ENCODE assay signal across 14 cellular contexts in the genomic region with DNA sequence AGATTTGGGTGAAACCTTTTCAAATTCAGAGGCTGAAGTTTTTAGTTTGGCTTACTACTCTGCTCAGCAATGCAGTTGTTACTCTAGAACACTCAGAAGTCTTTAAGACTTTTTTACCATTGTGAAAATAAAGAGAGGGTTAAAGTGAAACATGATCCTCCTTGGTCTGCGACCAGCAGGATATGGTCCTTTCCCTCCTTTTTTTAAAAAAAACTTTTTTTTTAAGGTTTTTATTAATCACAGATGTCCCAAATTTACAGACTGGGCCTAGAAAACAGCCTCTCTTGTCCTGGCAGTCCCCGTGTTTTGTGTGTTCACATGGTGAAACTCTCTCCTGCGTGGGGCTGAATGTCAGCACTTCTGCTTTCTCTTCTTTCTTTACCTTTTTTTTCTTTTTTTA.
DNase-seq lines count a peak whose midpoint lies in the region; ATAC-seq, FAIRE-seq and TF ChIP-seq lines count a peak whose summit lies in the region.
"Had no signal": no experiment of that assay in that cellular context is flagged by ENCODE, and none has a peak within 500 bp of the region (broad histone marks: within the 10 kb centered on the region; RNA-seq: fewer than 3 reads in every experiment).

No MANE protein-coding gene starts in this region.

- no peak for DNase-seq in H9
- peak; percentile 44 for DNase-seq in astrocyte (ENCODE audit: low read depth)
- no peak for DNase-seq in hepatocyte (ENCODE audit: low spot score)
- DNase-seq in ecto neural progenitor cell (ENCODE audit: low spot score), result no peak
- no peak for DNase-seq in AG08396 (ENCODE audit: low spot score)
- no peak for DNase-seq in mesendoderm
- no peak for DNase-seq in SKM-1 treated with dmso at 0.1 percent for 144 hours (lab: John Stamatoyannopoulos, UW; ENCODE audit: unreplicated experiment)
- DNase-seq: activated CD4-positive, alpha-beta T cell treated with anti-CD3 and anti-CD28 coated beads, Interleukin-2, amount 50 U/mL, for 48 hours; CD4-positive, CD25-positive, alpha-beta regulatory T cell; NCI-H1092 treated with DMSO at 0.1 percent for 48 hours; posterior cingulate gyrus had no signal

- H3K79me2 ChIP-seq in H9 (ENCODE audit: insufficient read depth, low read length) (no peaks in the 10 kb centered on the region), astrocyte (ENCODE audit: insufficient read depth, low read length) (peaks cover 97% of the 10 kb centered on the region), hepatocyte (peaks cover 15% of the 10 kb centered on the region), mesendoderm (ENCODE audit: control insufficient read depth, insufficient read depth, low read length) (no peaks in the 10 kb centered on the region)

- H2BK120ac ChIP-seq in H9 (ENCODE audit: low read depth, low read length, poor library complexity, severe bottlenecking) (no peak overlapping the region), mesendoderm (ENCODE audit: low read depth, low read length) (no peak overlapping the region)

- H3K9me3 Mint-ChIP-seq in H9, result peaks cover 9 to 12% of the 10 kb centered on the region in 2 experiments
- no peaks in the 10 kb centered on the region for H3K9me3 Mint-ChIP-seq in astrocyte (ENCODE audit: unreplicated experiment)
- H3K9me3 Mint-ChIP-seq in stimulated activated memory B cell treated with anti-CD40 and anti-IgM and Interleukin-4, amounts not matched to agents 10 μg/mL and 1 μg/mL and 100 μg/mL, for 72 hours, result no peaks in the 10 kb centered on the region

- H3K9me2 ChIP-seq in hepatocyte (replicated peaks; ENCODE audit: insufficient read depth), result no peaks in the 10 kb centered on the region

- H3K9ac ChIP-seq in H9 (ENCODE audit: extremely low read depth, insufficient read length, low read length) (no peak overlapping the region), astrocyte (ENCODE audit: low read length) (peak overlapping the region; percentile 38), mesendoderm (ENCODE audit: low read length) (no peak overlapping the region)

- TF ChIP-seq CTCF in H9 (conservative IDR thresholded peaks at IDR 0.05) (no peak), astrocyte (IDR thresholded peaks at IDR 0.05; ENCODE audit: insufficient read depth, low read depth, low read length) (no peak), hepatocyte (IDR thresholded peaks at IDR 0.05; ENCODE audit: poor library complexity) (no peak)

- no peaks in the 10 kb centered on the region for H4K20me1 ChIP-seq in H9 (ENCODE audit: control insufficient read depth, insufficient read depth, insufficient read length)
- H4K20me1 ChIP-seq in astrocyte (ENCODE audit: insufficient read depth, low read length), result peaks cover 56% of the 10 kb centered on the region
- no peaks in the 10 kb centered on the region for H4K20me1 ChIP-seq in hepatocyte (ENCODE audit: insufficient read depth, poor library complexity, severe bottlenecking)

- no peaks in the 10 kb centered on the region for H3K23me2 ChIP-seq in H9 (ENCODE audit: insufficient read length, low read depth, low read length, poor library complexity, severe bottlenecking)

- H3K4me1 ChIP-seq in H9 (ENCODE audit: insufficient read depth, low read length), result peaks cover 5% of the 10 kb centered on the region; the same call in 1 of the 2 replicates
- H3K4me1 ChIP-seq in astrocyte (ENCODE audit: insufficient read depth, low read length), result peaks cover 48% of the 10 kb centered on the region
- H3K4me1 ChIP-seq in hepatocyte (ENCODE audit: insufficient read depth), result peaks cover 42% of the 10 kb centered on the region
- no peaks in the 10 kb centered on the region for H3K4me1 ChIP-seq in mesendoderm (ENCODE audit: control insufficient read depth, low read depth, low read length)

- H3K56ac ChIP-seq in H9 (ENCODE audit: insufficient read length, low read depth, low read length) (no peak overlapping the region), mesendoderm (ENCODE audit: low read length) (no peak overlapping the region)

- H2BK20ac ChIP-seq in H9 (ENCODE audit: low read depth, low read length, poor library complexity, severe bottlenecking), result no peak overlapping the region

- H3K4me3 Mint-ChIP-seq in H9, result no peak overlapping the region
- H3K4me3 Mint-ChIP-seq in astrocyte (ENCODE audit: unreplicated experiment), result no peak overlapping the region
- no peak overlapping the region for H3K4me3 Mint-ChIP-seq in stimulated activated memory B cell treated with anti-CD40 and anti-IgM and Interleukin-4, amounts not matched to agents 10 μg/mL and 1 μg/mL and 100 μg/mL, for 72 hours
- H3K4me3 Mint-ChIP-seq: CD4-positive, CD25-positive, alpha-beta regulatory T cell had no signal

- no peak overlapping the region for H2BK15ac ChIP-seq in H9 (ENCODE audit: low read depth, low read length)
- no peak overlapping the region for H2BK15ac ChIP-seq in mesendoderm (replicated peaks; ENCODE audit: low read depth)

- H3K4me3 ChIP-seq in astrocyte (ENCODE audit: insufficient read depth, low read depth, low read length), result no peak overlapping the region
- H3K4me3 ChIP-seq in hepatocyte, result no peak overlapping the region
- no peak overlapping the region for H3K4me3 ChIP-seq in mesendoderm (ENCODE audit: low read length)

- H4K91ac ChIP-seq in H9 (ENCODE audit: insufficient read length, low read depth, low read length), result no peak overlapping the region

- H3K27me3 ChIP-seq in H9 (ENCODE audit: insufficient read depth, low read length) (no peaks in the 10 kb centered on the region), astrocyte (ENCODE audit: insufficient read depth, low read length) (no peaks in the 10 kb centered on the region), hepatocyte (no peaks in the 10 kb centered on the region), mesendoderm (ENCODE audit: insufficient read depth, low read length, poor library complexity) (no peaks in the 10 kb centered on the region)

- H3K4ac ChIP-seq in H9 (ENCODE audit: low read depth, low read length), result no peak overlapping the region
- H3K4ac ChIP-seq in mesendoderm (ENCODE audit: low read depth, low read length), result no peak overlapping the region

- H3K4me2 ChIP-seq in H9 (ENCODE audit: insufficient read depth, insufficient read length, low read length) (no peak overlapping the region), astrocyte (ENCODE audit: low read length) (peak overlapping the region; percentile 45), hepatocyte (no peak overlapping the region), mesendoderm (ENCODE audit: low read length) (no peak overlapping the region)

- no peak for ATAC-seq in stimulated activated memory B cell treated with anti-CD40 and anti-IgM and Interleukin-4, amounts not matched to agents 10 μg/mL and 1 μg/mL and 100 μg/mL, for 72 hours

- WGBS in H9 (ENCODE audit: extremely low coverage, insufficient read length, low lambda C conversion rate), result no CpG with 5 or more reads among the region's 3 CpGs
- WGBS in hepatocyte (ENCODE audit: low lambda C conversion rate, missing lambda C conversion rate), result 49% methylated on average over 3 of the region's 3 CpGs
- WGBS in mesendoderm (ENCODE audit: extremely low coverage, insufficient coverage, low lambda C conversion rate), result no CpG with 5 or more reads among the region's 3 CpGs

- H3K36me3 Mint-ChIP-seq in H9 (ENCODE audit: insufficient read depth in 1 of 3, low read depth in 3 of 3) (peaks cover 27 to 38% (median 29%) of the 10 kb centered on the region in 3 experiments), astrocyte (ENCODE audit: low read depth, unreplicated experiment) (peaks cover 31% of the 10 kb centered on the region)
- H3K36me3 Mint-ChIP-seq in stimulated activated memory B cell treated with anti-CD40 and anti-IgM and Interleukin-4, amounts not matched to agents 10 μg/mL and 1 μg/mL and 100 μg/mL, for 72 hours, result peaks cover 44% of the 10 kb centered on the region

- H3K27me3 Mint-ChIP-seq in H9 (ENCODE audit: low read depth), result no peaks in the 10 kb centered on the region
- no peaks in the 10 kb centered on the region for H3K27me3 Mint-ChIP-seq in astrocyte (ENCODE audit: low read depth, unreplicated experiment)
- no peaks in the 10 kb centered on the region for H3K27me3 Mint-ChIP-seq in stimulated activated memory B cell treated with anti-CD40 and anti-IgM and Interleukin-4, amounts not matched to agents 10 μg/mL and 1 μg/mL and 100 μg/mL, for 72 hours
- H3K27me3 Mint-ChIP-seq: CD4-positive, CD25-positive, alpha-beta regulatory T cell had no signal

- FAIRE-seq in astrocyte (lab: Jason Lieb, UNC), result no peak
- FAIRE-seq: endothelial cell of umbilical vein, G401.6 had no signal

- no peak overlapping the region for H3K18ac ChIP-seq in H9 (ENCODE audit: insufficient read length, low read depth, low read length)
- H3K18ac ChIP-seq in mesendoderm (ENCODE audit: low read length), result no peak overlapping the region

- no peak overlapping the region for H4K8ac ChIP-seq in H9 (replicated peaks; ENCODE audit: insufficient read length, low read depth, low read length)
- H4K8ac ChIP-seq in mesendoderm (ENCODE audit: low read depth, low read length), result no peak overlapping the region

- H3K36me3 ChIP-seq in astrocyte (ENCODE audit: insufficient read depth, low read length) (peaks cover 37% of the 10 kb centered on the region), hepatocyte (replicated peaks; ENCODE audit: insufficient read depth, low read depth) (no peaks in the 10 kb centered on the region), mesendoderm (ENCODE audit: control insufficient read depth, insufficient read depth, low read length) (peaks cover 2% of the 10 kb centered on the region)

- no peak overlapping the region for H2BK12ac ChIP-seq in H9 (ENCODE audit: insufficient read length, low read depth, low read length)

- no peaks in the 10 kb centered on the region for H3K79me1 ChIP-seq in H9 (ENCODE audit: insufficient read depth, low read depth, low read length, poor library complexity, severe bottlenecking)
- H3K79me1 ChIP-seq in mesendoderm (ENCODE audit: low read length), result peaks cover 5% of the 10 kb centered on the region

- no peak overlapping the region for H3K27ac ChIP-seq in H9 (ENCODE audit: insufficient read length, low read depth, low read length)
- H3K27ac ChIP-seq in astrocyte (ENCODE audit: low read depth, low read length), result peak overlapping the region; percentile 54
- peak overlapping the region; percentile 45 for H3K27ac ChIP-seq in hepatocyte
- H3K27ac ChIP-seq in mesendoderm (ENCODE audit: low read depth, low read length), result no peak overlapping the region

- H3K9me3 ChIP-seq in H9 (ENCODE audit: control insufficient read depth, low read depth, low read length) (no peaks in the 10 kb centered on the region), astrocyte (ENCODE audit: insufficient read depth, low read depth, low read length) (no peaks in the 10 kb centered on the region), hepatocyte (ENCODE audit: low read depth) (no peaks in the 10 kb centered on the region)

- peaks cover 26% of the 10 kb centered on the region in 2 experiments for H3K4me1 Mint-ChIP-seq in H9
- peaks cover 62% of the 10 kb centered on the region for H3K4me1 Mint-ChIP-seq in astrocyte (ENCODE audit: low read depth, unreplicated experiment)
- peaks cover 9% of the 10 kb centered on the region for H3K4me1 Mint-ChIP-seq in stimulated activated memory B cell treated with anti-CD40 and anti-IgM and Interleukin-4, amounts not matched to agents 10 μg/mL and 1 μg/mL and 100 μg/mL, for 72 hours

- no peak overlapping the region for H3K14ac ChIP-seq in H9 (ENCODE audit: insufficient read depth, low read length)

- no peak overlapping the region for H2BK5ac ChIP-seq in H9 (ENCODE audit: insufficient read length, low read length)
- no peak overlapping the region for H2BK5ac ChIP-seq in mesendoderm (ENCODE audit: low read length)

- H4K5ac ChIP-seq in H9 (ENCODE audit: insufficient read length, low read depth, low read length) (no peak overlapping the region), mesendoderm (ENCODE audit: low read length) (no peak overlapping the region)

- H2AK5ac ChIP-seq in H9 (ENCODE audit: insufficient read length, low read length), result no peak overlapping the region
- no peak overlapping the region for H2AK5ac ChIP-seq in mesendoderm (ENCODE audit: low read length)

- no peak overlapping the region for H3T11ph ChIP-seq in H9 (ENCODE audit: low read length)

- peak overlapping the region in 2 of 3 experiments; percentile 34 to 90; a peak in 2 of 7 replicates for H3K27ac Mint-ChIP-seq in H9
- H3K27ac Mint-ChIP-seq in astrocyte (ENCODE audit: unreplicated experiment), result no peak overlapping the region
- H3K27ac Mint-ChIP-seq in stimulated activated memory B cell treated with anti-CD40 and anti-IgM and Interleukin-4, amounts not matched to agents 10 μg/mL and 1 μg/mL and 100 μg/mL, for 72 hours, result peak overlapping the region; percentile 38
- H3K27ac Mint-ChIP-seq: CD4-positive, CD25-positive, alpha-beta regulatory T cell had no signal

- no peak overlapping the region for H3K23ac ChIP-seq in H9 (ENCODE audit: insufficient read length, low read depth, low read length)
- H3K23ac ChIP-seq in mesendoderm (ENCODE audit: low read length), result no peak overlapping the region

- H2AFZ ChIP-seq in H9 (ENCODE audit: low read length) (no peak overlapping the region), astrocyte (ENCODE audit: low read depth, low read length) (no peak overlapping the region), hepatocyte (no peak overlapping the region)

Comparison
In these comparisons a context has a peak if more than half of its experiments do, and no peak if none do; other contexts are left out.
1. H3K27ac ChIP-seq: peak in astrocyte (single experiment) and hepatocyte (single experiment); none in H9 (single experiment) and mesendoderm (single experiment).